Comparison of ENCODE assay signal across 8 cellular contexts in the genomic region with DNA sequence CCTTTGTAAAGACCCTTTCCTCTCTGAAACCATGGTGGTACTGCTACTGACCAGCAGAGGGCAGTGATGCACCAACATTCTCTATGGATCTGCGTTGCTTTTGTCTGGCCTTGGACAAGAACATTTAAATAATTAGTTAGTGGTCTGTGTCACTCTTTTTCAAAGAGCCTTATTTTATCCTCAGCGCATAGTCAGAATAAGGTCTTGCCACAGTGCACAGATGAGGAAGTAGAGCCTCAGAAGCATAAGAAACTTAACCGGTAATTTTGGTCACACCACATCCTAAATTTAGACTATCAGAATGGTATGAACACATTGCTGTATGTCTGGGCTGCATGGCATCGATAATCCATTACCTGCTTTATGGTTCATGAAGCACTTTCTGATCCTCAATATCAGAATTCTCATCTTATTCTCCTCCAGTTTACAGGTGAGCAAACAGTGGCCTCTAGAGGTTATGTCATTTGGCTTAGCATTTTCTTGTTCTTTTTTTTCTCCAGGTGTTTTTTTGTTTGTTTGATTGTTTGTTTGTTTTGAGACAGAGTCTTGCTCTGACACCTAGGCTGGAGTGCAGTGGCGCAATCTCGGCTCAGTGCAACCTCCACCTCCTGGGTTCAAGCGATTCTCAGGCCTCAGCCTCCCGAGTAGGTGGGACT. TPM values are rescaled to one million over a fixed set of nuclear protein-coding genes. Genes with fewer than 3 reads are reported as not detected.
DNase-seq lines count a peak whose midpoint lies in the region; ATAC-seq and TF ChIP-seq lines count a peak whose summit lies in the region.

No MANE protein-coding gene starts in this region.

- DNase-seq in GM13976 (ENCODE audit: low spot score) (peak; percentile 73), NCI-H1105 (lab: John Stamatoyannopoulos, UW) (peak; percentile 62), amniotic epithelial cell (ENCODE audit: low read depth) (peak; percentile 72), left ventricle myocardium superior (peak; percentile 62), retinal pigment epithelial cell (ENCODE audit: low read depth) (no peak), GOT3 (lab: John Stamatoyannopoulos, UW) (no peak)

- ATAC-seq in HG02588 (IDR thresholded peaks at IDR 0.05; ENCODE audit: unreplicated experiment) (peak; percentile 92), left ventricle myocardium superior (peak; percentile 70)

- no peaks in the 10 kb centered on the region for H3K27me3 ChIP-seq in SU-DHL-6 (ENCODE audit: low read length)

- no peaks in the 10 kb centered on the region for H3K36me3 ChIP-seq in SU-DHL-6 (ENCODE audit: low read length)

- H3K4me3 ChIP-seq in SU-DHL-6 (ENCODE audit: insufficient read depth, low read length, poor library complexity, severe bottlenecking) (peak overlapping the region; percentile 8), retinal pigment epithelial cell (ENCODE audit: low read length) (no peak overlapping the region)

- peaks cover 18% of the 10 kb centered on the region; the same call in 1 of the 2 replicates for H3F3A ChIP-seq in SU-DHL-6 (ENCODE audit: insufficient read depth)

- H3K9me2 ChIP-seq in SU-DHL-6 (replicated peaks; ENCODE audit: insufficient read depth, low read length) = no peaks in the 10 kb centered on the region

- peak overlapping the region; percentile 57 for H2AFZ ChIP-seq in SU-DHL-6 (ENCODE audit: low read depth, low read length, severe bottlenecking)

- H4K20me1 ChIP-seq in SU-DHL-6 (ENCODE audit: low read depth, low read length) = no peaks in the 10 kb centered on the region

- no peaks in the 10 kb centered on the region for H3K9me3 ChIP-seq in SU-DHL-6 (ENCODE audit: insufficient read depth, low read length)

- TF ChIP-seq CTCF in GM13976 (IDR thresholded peaks at IDR 0.05; ENCODE audit: borderline replicate concordance, control extremely low read depth, extremely low read depth, insufficient read depth, missing control alignments) = peak; percentile 83
- TF ChIP-seq CTCF in SU-DHL-6 (IDR thresholded peaks at IDR 0.05; ENCODE audit: insufficient read depth, low read length, poor library complexity, severe bottlenecking) = peak; percentile 89
- TF ChIP-seq CTCF in retinal pigment epithelial cell (conservative IDR thresholded peaks at IDR 0.05; ENCODE audit: low read depth, low read length) = peak; percentile 96

- H3K79me2 ChIP-seq in SU-DHL-6 (ENCODE audit: insufficient read depth, low read length) = no peaks in the 10 kb centered on the region

- H3K27ac ChIP-seq in SU-DHL-6 (ENCODE audit: low read depth, low read length) = peak overlapping the region; percentile 84

- in situ Hi-C loops in GM13976 (cut with MboI; ENCODE audit: low sequenced_read_pairs, unreplicated experiment) = loop anchor here (10.0 kb wide), 2 partner anchors 154 to 324 kb away; no protein-coding TSS in a partner anchor

- peak overlapping the region; percentile 29 for H3K9ac ChIP-seq in SU-DHL-6 (ENCODE audit: low read length)

- peak overlapping the region; percentile 62 for H3K4me2 ChIP-seq in SU-DHL-6 (ENCODE audit: low read depth, low read length, poor library complexity, severe bottlenecking)

- intact Hi-C loops in left ventricle myocardium superior (cut with micrococcal nuclease) = loop anchor here (5.0 kb wide), 1 partner anchor 332 kb away; no protein-coding TSS in a partner anchor

RNA-seq across cellular contexts. Expression of a gene that starts 23.7 kb away (rescaled TPM):
- 9.4 TPM for total RNA-seq in left ventricle myocardium superior

RNA-seq across cellular contexts. Expression of a gene that starts 52.1 kb away (rescaled TPM):
- 5.7 TPM for total RNA-seq in left ventricle myocardium superior

Comparison
In these comparisons a context has a peak if more than half of its experiments do, and no peak if none do; other contexts are left out.
1. DNase-seq: peak in GM13976 (single experiment), NCI-H1105 (single experiment), amniotic epithelial cell (single experiment) and left ventricle myocardium superior (single experiment); none in retinal pigment epithelial cell (single experiment) and GOT3 (single experiment).
2. Peak in every context shown above with its lines, with median percentiles within 50 percentile points of each other: CTCF ChIP-seq.